1 cellular context compared by ENCODE assay signal in genomic region chr4:82372502-82372873, GRCh38.
TF ChIP-seq lines count a peak whose summit lies in the region.

No MANE protein-coding gene starts in this region.

TF ChIP-seq in K562, 482 proteins besides CTCF, POLR2A, EP300 and RAD21 (continues in another document):
- no peak for TF ChIP-seq KAT2B (IDR thresholded peaks at IDR 0.05; ENCODE audit: low read depth, low read length)
- TF ChIP-seq GTF2E2 (tag; IDR thresholded peaks at IDR 0.05) = no peak
- peak; percentile 26 for TF ChIP-seq SMAD1 (IDR thresholded peaks at IDR 0.05; ENCODE audit: low read depth, low read length, partially characterized antibody)
- TF ChIP-seq ZNF175 (CRISPR knock-in tag; IDR thresholded peaks at IDR 0.05; ENCODE audit: low read depth) = no peak
- TF ChIP-seq PBX2 (CRISPR knock-in tag; IDR thresholded peaks at IDR 0.05; ENCODE audit: low read depth) = no peak
- TF ChIP-seq PBX2 (tag; conservative IDR thresholded peaks at IDR 0.05; ENCODE audit: low read depth) = no peak
- TF ChIP-seq HDAC1 (IDR thresholded peaks at IDR 0.05) = 0 out of 4 replicates have a peak, but pooled peaks of 1 of the 2 experiments have one; percentile 10
- 0 out of 2 replicates have a peak, but pooled peaks have one; percentile 35 for TF ChIP-seq ZNF592 (IDR thresholded peaks at IDR 0.05)
- no peak for TF ChIP-seq POU5F1 (IDR thresholded peaks at IDR 0.05; ENCODE audit: borderline replicate concordance, low read depth, low read length, partially characterized antibody)
- TF ChIP-seq ZNF695 (CRISPR knock-in tag; IDR thresholded peaks at IDR 0.05) = no peak
- no peak for TF ChIP-seq E2F5 (CRISPR knock-in tag; IDR thresholded peaks at IDR 0.05)
- TF ChIP-seq PREB (CRISPR knock-in tag; IDR thresholded peaks at IDR 0.05) = no peak
- TF ChIP-seq FOSL1 (tag; conservative IDR thresholded peaks at IDR 0.05) = no peak
- no peak for TF ChIP-seq THAP7 (CRISPR knock-in tag; IDR thresholded peaks at IDR 0.05)
- no peak for TF ChIP-seq ATF3 (IDR thresholded peaks at IDR 0.05)
- no peak for TF ChIP-seq ATF3 (CRISPR knock-in tag; conservative IDR thresholded peaks at IDR 0.05)
- no peak for TF ChIP-seq SP2 (IDR thresholded peaks at IDR 0.05; ENCODE audit: extremely low read depth, low read depth, low read length, poor library complexity, severe bottlenecking)
- no peak for TF ChIP-seq NFXL1 (CRISPR knock-in tag; IDR thresholded peaks at IDR 0.05)
- TF ChIP-seq ARID3A (IDR thresholded peaks at IDR 0.05; ENCODE audit: borderline replicate concordance, low read depth, low read length) = no peak
- no peak for TF ChIP-seq BRD9 (IDR thresholded peaks at IDR 0.05; ENCODE audit: low read depth, partially characterized antibody)
- TF ChIP-seq CBFA2T2 (conservative IDR thresholded peaks at IDR 0.05) = no peak
- no peak for TF ChIP-seq MITF (IDR thresholded peaks at IDR 0.05)
- TF ChIP-seq ZNF512 (tag; IDR thresholded peaks at IDR 0.05) = no peak
- TF ChIP-seq RBM17 (IDR thresholded peaks at IDR 0.05; ENCODE audit: borderline replicate concordance, low read depth, low read length) = no peak
- no peak for TF ChIP-seq PTRF (tag; IDR thresholded peaks at IDR 0.05)
- TF ChIP-seq RUNX1 (IDR thresholded peaks at IDR 0.05; ENCODE audit: low read depth) = no peak
- no peak for TF ChIP-seq ZFPM2 (CRISPR knock-in tag; IDR thresholded peaks at IDR 0.05)
- TF ChIP-seq TOE1 (IDR thresholded peaks at IDR 0.05; ENCODE audit: borderline replicate concordance) = no peak
- no peak for TF ChIP-seq TOE1 (CRISPR knock-in tag; IDR thresholded peaks at IDR 0.05; ENCODE audit: borderline replicate concordance, low read depth)
- TF ChIP-seq BRF2 (IDR thresholded peaks at IDR 0.05; ENCODE audit: borderline replicate concordance, insufficient read depth, insufficient read length) = no peak
- peak; percentile 22; the same call in 1 of the 2 replicates for TF ChIP-seq AFF4 (CRISPR knock-in tag; IDR thresholded peaks at IDR 0.05)
- TF ChIP-seq ZNF668 (CRISPR knock-in tag; IDR thresholded peaks at IDR 0.05) = no peak
- no peak for TF ChIP-seq BHLHE40 (IDR thresholded peaks at IDR 0.05; ENCODE audit: low read length)
- TF ChIP-seq MBD2 (IDR thresholded peaks at IDR 0.05; ENCODE audit: borderline replicate concordance, low read depth) = no peak
- no peak for TF ChIP-seq ELK3 (CRISPR knock-in tag; IDR thresholded peaks at IDR 0.05)
